9 cellular contexts compared by ENCODE assay signal in genomic region chr11:33893711-33894401, GRCh38. TPM values are rescaled to one million over a fixed set of nuclear protein-coding genes. Genes with fewer than 3 reads are reported as not detected.
DNase-seq lines count a peak whose midpoint lies in the region; ATAC-seq and TF ChIP-seq lines count a peak whose summit lies in the region.
"Had no signal": no experiment of that assay in that cellular context is flagged by ENCODE, and none has a peak within 500 bp of the region (broad histone marks: within the 10 kb centered on the region; RNA-seq: fewer than 3 reads in every experiment).

No MANE protein-coding gene starts in this region.

- no peak for TF ChIP-seq CTCF in right atrium auricular region (IDR thresholded peaks at IDR 0.05)

- no peak overlapping the region for H3K27ac ChIP-seq in right atrium auricular region

- ATAC-seq in Right ventricle myocardium inferior (peak; percentile 62), HG03521 (IDR thresholded peaks at IDR 0.05; ENCODE audit: unreplicated experiment) (peak; percentile 78)
- ATAC-seq: body of pancreas had no signal

- no peak for DNase-seq in Right ventricle myocardium inferior (ENCODE audit: missing footprints)
- DNase-seq in right atrium auricular region (ENCODE audit: low spot score), result no peak
- DNase-seq in activated CD4-positive, alpha-beta T cell treated with anti-CD3 and anti-CD28 coated beads, Interleukin-2, amount 50 U/mL, for 1 hour, result peak; percentile 50
- DNase-seq in germinal center (ENCODE audit: low spot score), result peak; percentile 53
- peak; percentile 64 for DNase-seq in stimulated activated CD8-positive, alpha-beta memory T cell treated with anti-CD3 and anti-CD28 coated beads, Interleukin-4, amount 100 ng/mL, for 24 hours (ENCODE audit: low read depth)
- no peak for DNase-seq in NCI-H1092 (lab: John Stamatoyannopoulos, UW)
- DNase-seq in NCI-H345 (lab: John Stamatoyannopoulos, UW), result no peak

- no peaks in the 10 kb centered on the region for H3K36me3 ChIP-seq in right atrium auricular region

- no peak overlapping the region for H3K4me3 ChIP-seq in right atrium auricular region
- H3K4me3 ChIP-seq: body of pancreas had no signal

- peaks cover 0 to 3% of the 10 kb centered on the region in 2 donors for H3K4me1 ChIP-seq in right atrium auricular region
- H3K4me1 ChIP-seq: body of pancreas had no signal

- intact Hi-C loops in Right ventricle myocardium inferior (cut with DNase I), result no loop called here

- no peaks in the 10 kb centered on the region for H3K27me3 ChIP-seq in right atrium auricular region
- H3K27me3 ChIP-seq: body of pancreas had no signal

- H3K9me3 ChIP-seq in right atrium auricular region, result no peaks in the 10 kb centered on the region
- H3K9me3 ChIP-seq: body of pancreas had no signal

RNA-seq across cellular contexts. Expression of gene LMO2, which starts 2.0 kb away (rescaled TPM):
- 7.2 TPM for total RNA-seq in Right ventricle myocardium inferior
- total RNA-seq in right atrium auricular region, result 10 to 100 TPM in 1 of 2 donors, 1 to 10 TPM in 1; 4.6 to 13.1 TPM

Comparison
In these comparisons a context has a peak if more than half of its experiments do, and no peak if none do; other contexts are left out.
1. DNase-seq: peak in activated CD4-positive, alpha-beta T cell treated with anti-CD3 and anti-CD28 coated beads, Interleukin-2, amount 50 U/mL, for 1 hour (single experiment), germinal center (single experiment) and stimulated activated CD8-positive, alpha-beta memory T cell treated with anti-CD3 and anti-CD28 coated beads, Interleukin-4, amount 100 ng/mL, for 24 hours (single experiment); none in Right ventricle myocardium inferior (single experiment), right atrium auricular region (single experiment), NCI-H1092 (single experiment) and NCI-H345 (single experiment).